9 cellular contexts compared by ENCODE assay signal in genomic region chr7:156764016-156764669, GRCh38.
DNase-seq lines count a peak whose midpoint lies in the region; FAIRE-seq and TF ChIP-seq lines count a peak whose summit lies in the region.
"Had no signal": no experiment of that assay in that cellular context is flagged by ENCODE, and none has a peak within 500 bp of the region (broad histone marks: within the 10 kb centered on the region; RNA-seq: fewer than 3 reads in every experiment).

No MANE protein-coding gene starts in this region.

- WGBS in hepatocyte (ENCODE audit: low lambda C conversion rate, missing lambda C conversion rate): 20% methylated on average over 8 of the region's 8 CpGs
- 50 to 75% (median 64%) methylated on average over 8 of the region's 8 CpGs for WGBS in spleen, 5 donors

- H3K27me3 ChIP-seq in astrocyte (ENCODE audit: insufficient read depth, low read length) (no peaks in the 10 kb centered on the region), hepatocyte (no peaks in the 10 kb centered on the region), spleen (replicated peaks in 1 of 7) (no peaks in the 10 kb centered on the region)

- no peaks in the 10 kb centered on the region for H3K27me3 Mint-ChIP-seq in astrocyte (ENCODE audit: low read depth, unreplicated experiment)

- no peak overlapping the region for H3K4me2 ChIP-seq in astrocyte (ENCODE audit: low read length)
- H3K4me2 ChIP-seq in hepatocyte: peak overlapping the region; percentile 1

- peak; percentile 80 for TF ChIP-seq CTCF in astrocyte (IDR thresholded peaks at IDR 0.05; ENCODE audit: insufficient read depth, low read depth, low read length)
- TF ChIP-seq CTCF in hepatocyte (IDR thresholded peaks at IDR 0.05; ENCODE audit: poor library complexity): peak; percentile 86
- TF ChIP-seq CTCF in spleen (IDR thresholded peaks at IDR 0.05 in 8 of 11, conservative IDR thresholded peaks at IDR 0.05 in 3 of 11): peak in 7 of 11 experiments; percentile 18 to 51 (median 31)

- H3K27ac ChIP-seq in astrocyte (ENCODE audit: low read depth, low read length): no peak overlapping the region
- H3K27ac ChIP-seq in hepatocyte: no peak overlapping the region
- no peak overlapping the region for H3K27ac ChIP-seq in spleen
- H3K27ac ChIP-seq: SK-N-MC had no signal

- no peak overlapping the region for H3K27ac Mint-ChIP-seq in astrocyte (ENCODE audit: unreplicated experiment)

- no peaks in the 10 kb centered on the region for H3K9me2 ChIP-seq in hepatocyte (replicated peaks; ENCODE audit: insufficient read depth)

- peak; percentile 48 for DNase-seq in GM04504 (ENCODE audit: low read depth)
- DNase-seq in NCI-H2081 treated with DMSO at 0.1 percent for 48 hours (lab: John Stamatoyannopoulos, UW): peak; percentile 5
- DNase-seq in astrocyte (ENCODE audit: low read depth): peak; percentile 64
- peak; percentile 89 for DNase-seq in hepatocyte (ENCODE audit: low spot score)
- DNase-seq in spleen: no peak
- DNase-seq in NOMO-1 treated with dmso at 0.1 percent for 144 hours (lab: John Stamatoyannopoulos, UW; ENCODE audit: unreplicated experiment): no peak
- DNase-seq in T-helper 9 cell: no peak
- no peak for DNase-seq in H54 (ENCODE audit: insufficient read length, low spot score)

- H3K9me3 Mint-ChIP-seq in astrocyte (ENCODE audit: unreplicated experiment): no peaks in the 10 kb centered on the region

- H3K4me3 ChIP-seq in astrocyte (ENCODE audit: insufficient read depth, low read depth, low read length) (no peak overlapping the region), hepatocyte (no peak overlapping the region), spleen (no peak overlapping the region)
- H3K4me3 ChIP-seq: SK-N-MC had no signal

- no peak overlapping the region for H2AFZ ChIP-seq in astrocyte (ENCODE audit: low read depth, low read length)
- no peak overlapping the region for H2AFZ ChIP-seq in hepatocyte

- no peak overlapping the region for H3K4me3 Mint-ChIP-seq in astrocyte (ENCODE audit: unreplicated experiment)

- H3K9me3 ChIP-seq in astrocyte (ENCODE audit: insufficient read depth, low read depth, low read length) (no peaks in the 10 kb centered on the region), hepatocyte (ENCODE audit: low read depth) (no peaks in the 10 kb centered on the region), spleen (peaks cover 0 to 12% (median 6%) of the 10 kb centered on the region in 8 donors)

- TF ChIP-seq POLR2A in spleen (IDR thresholded peaks at IDR 0.05): no peak
- no peak for TF ChIP-seq POLR2A in H54 (IDR thresholded peaks at IDR 0.05; ENCODE audit: low read depth, low read length)

- H4K20me1 ChIP-seq in astrocyte (ENCODE audit: insufficient read depth, low read length) (no peaks in the 10 kb centered on the region), hepatocyte (ENCODE audit: insufficient read depth, poor library complexity, severe bottlenecking) (no peaks in the 10 kb centered on the region)

- H3K79me2 ChIP-seq in astrocyte (ENCODE audit: insufficient read depth, low read length) (no peaks in the 10 kb centered on the region), hepatocyte (no peaks in the 10 kb centered on the region)

- peaks cover 5% of the 10 kb centered on the region for H3K36me3 Mint-ChIP-seq in astrocyte (ENCODE audit: low read depth, unreplicated experiment)

- no peak overlapping the region for H3K9ac ChIP-seq in astrocyte (ENCODE audit: low read length)

- H3K4me1 ChIP-seq in astrocyte (ENCODE audit: insufficient read depth, low read length): no peaks in the 10 kb centered on the region
- peaks cover 16% of the 10 kb centered on the region for H3K4me1 ChIP-seq in hepatocyte (ENCODE audit: insufficient read depth)
- peaks cover 0 to 6% (median 0%) of the 10 kb centered on the region in 6 donors for H3K4me1 ChIP-seq in spleen

- H3K36me3 ChIP-seq in astrocyte (ENCODE audit: insufficient read depth, low read length): no peaks in the 10 kb centered on the region
- no peaks in the 10 kb centered on the region for H3K36me3 ChIP-seq in hepatocyte (replicated peaks; ENCODE audit: insufficient read depth, low read depth)
- peaks cover 0 to 57% (median 2%) of the 10 kb centered on the region in 6 donors for H3K36me3 ChIP-seq in spleen

- intact Hi-C loops in spleen (cut with DNase I; ENCODE audit: low total_unique reads): no loop called here

- FAIRE-seq in astrocyte (lab: Jason Lieb, UNC) (no peak), H54 (lab: Jason Lieb, UNC) (no peak)

- H3K4me1 Mint-ChIP-seq in astrocyte (ENCODE audit: low read depth, unreplicated experiment): peaks cover 2% of the 10 kb centered on the region

Comparison
In these comparisons a context has a peak if more than half of its experiments do, and no peak if none do; other contexts are left out.
1. DNase-seq: peak in GM04504 (single experiment), NCI-H2081 treated with DMSO at 0.1 percent for 48 hours (single experiment), astrocyte (single experiment) and hepatocyte (single experiment); none in spleen (single experiment), NOMO-1 treated with dmso at 0.1 percent for 144 hours (single experiment), T-helper 9 cell (single experiment) and H54 (single experiment).
2. CTCF ChIP-seq: peak in every context shown above with its lines; median percentile 86 in hepatocyte; 80 in astrocyte; 31 in spleen.